In genomic region chr4:53378171-53378482, GRCh38 we compare ENCODE assay signal across 8 cellular contexts. TPM values are rescaled to one million over a fixed set of nuclear protein-coding genes. Genes with fewer than 3 reads are reported as not detected.
A peak's percentile ranks its signal among the peaks of the same experiment; 100 is the strongest.
DNase-seq lines count a peak whose midpoint lies in the region; ATAC-seq, FAIRE-seq and TF ChIP-seq lines count a peak whose summit lies in the region.

No MANE protein-coding gene starts in this region.

- H3K4me3 Mint-ChIP-seq in astrocyte (ENCODE audit: unreplicated experiment) (peak overlapping the region; percentile 99), mesothelial cell of epicardium (peak overlapping the region; percentile 98)

- no peak for FAIRE-seq in astrocyte (lab: Jason Lieb, UNC)

- H3K9me3 ChIP-seq in astrocyte (ENCODE audit: insufficient read depth, low read depth, low read length) = no peaks in the 10 kb centered on the region

- H3K4me3 ChIP-seq in GM06990 (replicated peaks; ENCODE audit: low read depth, low read length) (peak overlapping the region; percentile 87), astrocyte (ENCODE audit: insufficient read depth, low read depth, low read length) (peak overlapping the region; percentile 92)

- peaks cover 3% of the 10 kb centered on the region for H3K27me3 Mint-ChIP-seq in astrocyte (ENCODE audit: low read depth, unreplicated experiment)
- H3K27me3 Mint-ChIP-seq in mesothelial cell of epicardium (ENCODE audit: low read depth) = peaks cover 7% of the 10 kb centered on the region

- peaks cover 8% of the 10 kb centered on the region for H3K4me1 Mint-ChIP-seq in astrocyte (ENCODE audit: low read depth, unreplicated experiment)
- H3K4me1 Mint-ChIP-seq in mesothelial cell of epicardium = peaks cover 27% of the 10 kb centered on the region

- no peaks in the 10 kb centered on the region for H3K36me3 ChIP-seq in GM06990 (ENCODE audit: control insufficient read depth, insufficient read depth, low read length)
- peaks cover 8% of the 10 kb centered on the region for H3K36me3 ChIP-seq in astrocyte (ENCODE audit: insufficient read depth, low read length)

- H3K27ac ChIP-seq in astrocyte (ENCODE audit: low read depth, low read length) = peak overlapping the region; percentile 92

- no peak for DNase-seq in GM06990 (ENCODE audit: extremely low read depth, insufficient read length)
- DNase-seq in astrocyte (ENCODE audit: low read depth) = no peak
- DNase-seq in mesothelial cell of epicardium (ENCODE audit: low spot score in 2 of 2, unreplicated experiment in 2 of 2) = no peak
- no peak for DNase-seq in GM19240 (ENCODE audit: insufficient read length, low spot score)
- no peak for DNase-seq in dedifferentiated amniotic fluid mesenchymal stem cell (ENCODE audit: extremely low spot score)

- peaks cover 6% of the 10 kb centered on the region for H3K4me1 ChIP-seq in astrocyte (ENCODE audit: insufficient read depth, low read length)

- ATAC-seq in HG03066 (IDR thresholded peaks at IDR 0.05; ENCODE audit: low read depth, unreplicated experiment) (peak; percentile 44), HG02970 (IDR thresholded peaks at IDR 0.05; ENCODE audit: low FRiP score, unreplicated experiment) (no peak), GM21381 (IDR thresholded peaks at IDR 0.05; ENCODE audit: unreplicated experiment) (no peak)

- no peak for TF ChIP-seq CTCF in GM06990 (IDR thresholded peaks at IDR 0.05; ENCODE audit: insufficient read depth, low read length, poor library complexity, severe bottlenecking)
- TF ChIP-seq CTCF in astrocyte (IDR thresholded peaks at IDR 0.05; ENCODE audit: insufficient read depth, low read depth, low read length) = no peak
- TF ChIP-seq CTCF in mesothelial cell of epicardium (IDR thresholded peaks at IDR 0.05; ENCODE audit: unreplicated experiment) = no peak

- peak overlapping the region; percentile 94 for H3K9ac ChIP-seq in astrocyte (ENCODE audit: low read length)

- H3K36me3 Mint-ChIP-seq in astrocyte (ENCODE audit: low read depth, unreplicated experiment) = no peaks in the 10 kb centered on the region
- peaks cover 1% of the 10 kb centered on the region for H3K36me3 Mint-ChIP-seq in mesothelial cell of epicardium

- H3K9me3 Mint-ChIP-seq in astrocyte (ENCODE audit: unreplicated experiment) = no peaks in the 10 kb centered on the region
- H3K9me3 Mint-ChIP-seq in mesothelial cell of epicardium = no peaks in the 10 kb centered on the region

- H3K4me2 ChIP-seq in astrocyte (ENCODE audit: low read length) = peak overlapping the region; percentile 95

- peak overlapping the region; percentile 99 for H2AFZ ChIP-seq in astrocyte (ENCODE audit: low read depth, low read length)

- H4K20me1 ChIP-seq in astrocyte (ENCODE audit: insufficient read depth, low read length) = peaks cover 24% of the 10 kb centered on the region

- H3K79me2 ChIP-seq in astrocyte (ENCODE audit: insufficient read depth, low read length) = peaks cover 55% of the 10 kb centered on the region

- H3K27me3 ChIP-seq in GM06990 (replicated peaks; ENCODE audit: control insufficient read depth, insufficient read depth, low read length) (no peaks in the 10 kb centered on the region), astrocyte (ENCODE audit: insufficient read depth, low read length) (no peaks in the 10 kb centered on the region)

- H3K27ac Mint-ChIP-seq in astrocyte (ENCODE audit: unreplicated experiment) (no peak overlapping the region), mesothelial cell of epicardium (peak overlapping the region; percentile 98)

RNA-seq across cellular contexts. Expression of gene FIP1L1, which starts 0.7 kb away (rescaled TPM):
- total RNA-seq in astrocyte = 45.4 and 50.9 TPM in 2 replicates
- 79.4 to 85.1 TPM (median 82.6 TPM) in 3 replicates for total RNA-seq in mesothelial cell of epicardium

RNA-seq across cellular contexts. Expression of gene SCFD2, which starts 12.3 kb away (rescaled TPM):
- 11.9 and 13.9 TPM in 2 replicates for total RNA-seq in astrocyte
- 14.5 to 15.8 TPM (median 15.6 TPM) in 3 replicates for total RNA-seq in mesothelial cell of epicardium
